ENCODE assay signal across 1 cellular context in the genomic region with DNA sequence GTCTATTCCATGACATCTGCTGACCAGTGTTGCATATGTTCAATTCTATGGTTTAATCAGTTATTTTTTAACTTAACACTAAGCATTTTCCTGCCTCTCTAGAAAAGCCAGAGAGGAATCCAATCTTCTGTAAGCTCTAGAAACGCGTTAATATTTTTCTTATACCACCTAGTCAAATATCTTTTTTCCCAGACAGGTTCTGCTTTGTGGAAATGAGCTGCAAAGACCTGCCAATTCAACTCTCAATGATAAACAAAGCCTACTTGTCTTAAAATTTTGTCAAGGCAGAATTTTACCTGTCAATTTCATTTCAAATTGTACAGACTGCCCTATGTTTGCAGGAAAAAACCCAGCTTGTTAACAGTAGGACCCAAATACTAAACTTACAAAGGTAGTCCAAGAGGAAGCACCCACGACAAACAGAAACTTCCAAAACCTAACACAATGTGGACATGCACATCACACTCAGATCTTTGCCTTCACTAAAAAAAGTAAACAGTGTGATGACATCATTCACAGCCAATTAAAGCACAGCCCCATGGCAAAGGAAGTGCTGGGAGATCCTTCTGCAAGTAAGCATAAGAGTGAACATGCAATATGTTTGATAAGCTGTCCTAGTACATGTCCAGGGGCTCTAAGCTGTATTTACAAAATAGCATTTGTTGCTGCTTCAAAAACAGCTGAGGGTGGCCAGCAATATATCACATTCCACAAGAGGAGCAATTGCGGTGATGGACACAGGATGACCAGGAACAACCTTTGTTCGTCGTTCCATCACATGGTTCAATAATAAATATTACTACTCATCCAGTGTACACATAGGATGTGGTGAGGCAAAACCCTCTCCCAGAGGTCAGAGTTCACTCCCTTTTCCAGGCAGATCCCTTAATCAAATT.
TF ChIP-seq lines count a peak whose summit lies in the region.

No MANE protein-coding gene starts in this region.

TF ChIP-seq in K562, 482 proteins besides CTCF, POLR2A, EP300 and RAD21 (continued from another document):
- TF ChIP-seq, protein P1, sequence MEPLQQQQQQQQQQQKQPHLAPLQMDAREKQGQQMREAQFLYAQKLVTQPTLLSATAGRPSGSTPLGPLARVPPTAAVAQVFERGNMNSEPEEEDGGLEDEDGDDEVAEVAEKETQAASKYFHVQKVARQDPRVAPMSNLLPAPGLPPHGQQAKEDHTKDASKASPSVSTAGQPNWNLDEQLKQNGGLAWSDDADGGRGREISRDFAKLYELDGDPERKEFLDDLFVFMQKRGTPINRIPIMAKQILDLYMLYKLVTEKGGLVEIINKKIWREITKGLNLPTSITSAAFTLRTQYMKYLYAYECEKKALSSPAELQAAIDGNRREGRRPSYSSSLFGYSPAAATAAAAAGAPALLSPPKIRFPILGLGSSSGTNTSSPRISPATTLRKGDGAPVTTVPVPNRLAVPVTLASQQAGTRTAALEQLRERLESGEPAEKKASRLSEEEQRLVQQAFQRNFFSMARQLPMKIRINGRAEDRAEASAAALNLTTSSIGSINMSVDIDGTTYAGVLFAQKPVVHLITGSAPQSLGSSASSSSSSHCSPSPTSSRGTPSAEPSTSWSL (CRISPR knock-in tag; IDR thresholded peaks at IDR 0.05; ENCODE audit: borderline replicate concordance) = no peak
- TF ChIP-seq CHD2 (IDR thresholded peaks at IDR 0.05; ENCODE audit: low read depth, low read length) (no peak), MBD2 (IDR thresholded peaks at IDR 0.05; ENCODE audit: borderline replicate concordance, low read depth) (no peak), ARID1B (IDR thresholded peaks at IDR 0.05) (no peak), NFYB (IDR thresholded peaks at IDR 0.05; ENCODE audit: extremely low read depth, insufficient read length) (peak; percentile 23), DPF2 (IDR thresholded peaks at IDR 0.05) (0 out of 2 replicates have a peak, but pooled peaks have one; percentile 16), ELF1 (tag; IDR thresholded peaks at IDR 0.05) (no peak), DDX20 (tag; IDR thresholded peaks at IDR 0.05; ENCODE audit: low read depth) (no peak), ATF7 (IDR thresholded peaks at IDR 0.05) (peak; percentile 95), RHOXF2B (CRISPR knock-in tag; conservative IDR thresholded peaks at IDR 0.05) (no peak), KDM4B (IDR thresholded peaks at IDR 0.05; ENCODE audit: borderline replicate concordance in 2 of 2, low read depth in 1 of 2) (no peak), MYBL2 (IDR thresholded peaks at IDR 0.05; ENCODE audit: low read depth) (no peak), MYBL2 (CRISPR knock-in tag; IDR thresholded peaks at IDR 0.05; ENCODE audit: borderline replicate concordance) (no peak), FOXA3 (CRISPR knock-in tag; conservative IDR thresholded peaks at IDR 0.05 in 1 of 2, IDR thresholded peaks at IDR 0.05 in 1 of 2) (0 out of 4 replicates have a peak, but pooled peaks of 1 of the 2 experiments have one; percentile 5)
- TF ChIP-seq, protein P2, sequence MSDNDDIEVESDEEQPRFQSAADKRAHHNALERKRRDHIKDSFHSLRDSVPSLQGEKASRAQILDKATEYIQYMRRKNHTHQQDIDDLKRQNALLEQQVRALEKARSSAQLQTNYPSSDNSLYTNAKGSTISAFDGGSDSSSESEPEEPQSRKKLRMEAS (CRISPR knock-in tag; IDR thresholded peaks at IDR 0.05) = no peak
- TF ChIP-seq, protein P3, sequence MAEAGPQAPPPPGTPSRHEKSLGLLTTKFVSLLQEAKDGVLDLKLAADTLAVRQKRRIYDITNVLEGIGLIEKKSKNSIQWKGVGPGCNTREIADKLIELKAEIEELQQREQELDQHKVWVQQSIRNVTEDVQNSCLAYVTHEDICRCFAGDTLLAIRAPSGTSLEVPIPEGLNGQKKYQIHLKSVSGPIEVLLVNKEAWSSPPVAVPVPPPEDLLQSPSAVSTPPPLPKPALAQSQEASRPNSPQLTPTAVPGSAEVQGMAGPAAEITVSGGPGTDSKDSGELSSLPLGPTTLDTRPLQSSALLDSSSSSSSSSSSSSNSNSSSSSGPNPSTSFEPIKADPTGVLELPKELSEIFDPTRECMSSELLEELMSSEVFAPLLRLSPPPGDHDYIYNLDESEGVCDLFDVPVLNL (CRISPR knock-in tag; IDR thresholded peaks at IDR 0.05; ENCODE audit: low read depth) = no peak
